Comparison of ENCODE assay signal across 1 cellular context in the genomic region with DNA sequence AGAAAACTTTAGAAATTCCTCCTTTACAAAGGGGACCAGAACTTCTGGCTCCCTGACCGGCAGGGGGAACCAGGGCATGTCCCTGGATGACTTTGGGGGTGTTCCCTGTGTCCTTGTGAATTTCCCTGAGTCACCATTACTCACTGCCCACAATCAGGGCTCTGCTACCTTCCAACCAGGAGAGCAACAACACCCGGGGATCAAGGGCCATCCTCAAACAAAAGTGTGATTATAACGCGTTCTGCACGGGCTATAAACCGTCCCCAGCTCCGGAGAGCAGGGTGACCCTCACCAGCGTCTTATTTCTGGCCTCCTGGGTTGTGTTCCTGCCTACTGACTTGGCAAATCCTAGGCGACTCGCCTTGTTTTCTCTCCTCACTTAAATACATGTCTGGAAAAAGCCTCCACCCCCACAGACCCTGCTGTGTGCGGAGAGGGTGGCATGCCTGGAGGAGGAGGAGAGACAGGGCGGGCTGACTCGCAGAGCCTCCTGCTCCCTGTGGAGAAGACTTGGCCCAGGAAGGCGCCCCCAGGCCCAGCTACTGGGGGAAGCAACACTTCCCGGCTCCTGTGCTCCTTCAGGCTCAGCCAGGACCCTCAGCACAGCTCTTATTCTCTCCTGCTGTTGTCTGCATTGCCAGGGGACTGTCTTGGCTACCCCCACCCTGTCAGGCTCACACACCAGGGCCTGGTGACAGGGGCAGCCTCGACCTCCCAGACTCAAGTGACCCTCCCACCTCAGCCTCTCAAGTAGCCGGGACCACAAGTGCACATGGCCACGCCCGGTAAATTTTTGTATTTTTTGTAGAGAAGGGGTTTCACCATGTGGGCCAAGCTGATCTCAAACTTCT.
A peak's percentile ranks its signal among the peaks of the same experiment; 100 is the strongest.
TF ChIP-seq lines count a peak whose summit lies in the region.

No MANE protein-coding gene starts in this region.

TF ChIP-seq in K562, 482 proteins besides CTCF, POLR2A, EP300 and RAD21 (continued from another document and continues in another):
- TF ChIP-seq, protein P1, sequence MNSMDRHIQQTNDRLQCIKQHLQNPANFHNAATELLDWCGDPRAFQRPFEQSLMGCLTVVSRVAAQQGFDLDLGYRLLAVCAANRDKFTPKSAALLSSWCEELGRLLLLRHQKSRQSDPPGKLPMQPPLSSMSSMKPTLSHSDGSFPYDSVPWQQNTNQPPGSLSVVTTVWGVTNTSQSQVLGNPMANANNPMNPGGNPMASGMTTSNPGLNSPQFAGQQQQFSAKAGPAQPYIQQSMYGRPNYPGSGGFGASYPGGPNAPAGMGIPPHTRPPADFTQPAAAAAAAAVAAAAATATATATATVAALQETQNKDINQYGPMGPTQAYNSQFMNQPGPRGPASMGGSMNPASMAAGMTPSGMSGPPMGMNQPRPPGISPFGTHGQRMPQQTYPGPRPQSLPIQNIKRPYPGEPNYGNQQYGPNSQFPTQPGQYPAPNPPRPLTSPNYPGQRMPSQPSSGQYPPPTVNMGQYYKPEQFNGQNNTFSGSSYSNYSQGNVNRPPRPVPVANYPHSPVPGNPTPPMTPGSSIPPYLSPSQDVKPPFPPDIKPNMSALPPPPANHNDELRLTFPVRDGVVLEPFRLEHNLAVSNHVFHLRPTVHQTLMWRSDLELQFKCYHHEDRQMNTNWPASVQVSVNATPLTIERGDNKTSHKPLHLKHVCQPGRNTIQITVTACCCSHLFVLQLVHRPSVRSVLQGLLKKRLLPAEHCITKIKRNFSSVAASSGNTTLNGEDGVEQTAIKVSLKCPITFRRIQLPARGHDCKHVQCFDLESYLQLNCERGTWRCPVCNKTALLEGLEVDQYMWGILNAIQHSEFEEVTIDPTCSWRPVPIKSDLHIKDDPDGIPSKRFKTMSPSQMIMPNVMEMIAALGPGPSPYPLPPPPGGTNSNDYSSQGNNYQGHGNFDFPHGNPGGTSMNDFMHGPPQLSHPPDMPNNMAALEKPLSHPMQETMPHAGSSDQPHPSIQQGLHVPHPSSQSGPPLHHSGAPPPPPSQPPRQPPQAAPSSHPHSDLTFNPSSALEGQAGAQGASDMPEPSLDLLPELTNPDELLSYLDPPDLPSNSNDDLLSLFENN (IDR thresholded peaks at IDR 0.05; ENCODE audit: low read depth in 2 of 2, low read length in 2 of 2): peak in 1 of 2 experiments; percentile 79; a peak in 1 of 4 replicates
- TF ChIP-seq MYC (IDR thresholded peaks at IDR 0.05; ENCODE audit: low read depth, low read length) (peak; percentile 80), MYC (CRISPR knock-in tag; IDR thresholded peaks at IDR 0.05; ENCODE audit: borderline replicate concordance, low read depth) (no peak), SIRT6 (IDR thresholded peaks at IDR 0.05; ENCODE audit: low read depth, low read length) (no peak), NRF1 (conservative IDR thresholded peaks at IDR 0.05 in 1 of 2, IDR thresholded peaks at IDR 0.05 in 1 of 2) (peak; percentile 29 to 40; a peak in 3 of 4 replicates), LCOR (CRISPR knock-in tag; IDR thresholded peaks at IDR 0.05) (peak; percentile 94), MEIS2 (IDR thresholded peaks at IDR 0.05; ENCODE audit: partially characterized antibody) (peak; percentile 27), ARID1B (IDR thresholded peaks at IDR 0.05) (peak; percentile 89), RBM39 (optimal IDR thresholded peaks at IDR 0.05; ENCODE audit: low read depth, low read length) (no peak), DNMT1 (IDR thresholded peaks at IDR 0.05) (no peak), BCOR (IDR thresholded peaks at IDR 0.05) (0 out of 2 replicates have a peak, but pooled peaks have one; percentile 45), CCNT2 (IDR thresholded peaks at IDR 0.05; ENCODE audit: borderline replicate concordance, extremely low read depth, insufficient read length, low read depth, low read length) (peak; percentile 47), ZNF212 (CRISPR knock-in tag; IDR thresholded peaks at IDR 0.05) (no peak), KLF1 (tag; IDR thresholded peaks at IDR 0.05) (peak; percentile 73), SRSF3 (IDR thresholded peaks at IDR 0.05; ENCODE audit: insufficient read depth, low read length) (0 out of 2 replicates have a peak, but pooled peaks have one; percentile 68), ZNF134 (CRISPR knock-in tag; conservative IDR thresholded peaks at IDR 0.05) (peak; percentile 53; the same call in 1 of the 2 replicates), ZNF589 (CRISPR knock-in tag; IDR thresholded peaks at IDR 0.05; ENCODE audit: low read depth) (peak; percentile 69), ARNT (IDR thresholded peaks at IDR 0.05) (peak; percentile 13 to 31; a peak in 2 of 4 replicates), POLR3G (IDR thresholded peaks at IDR 0.05; ENCODE audit: extremely low read depth, insufficient read length, insufficient replicate concordance) (no peak), ZNF75A (CRISPR knock-in tag; IDR thresholded peaks at IDR 0.05) (0 out of 2 replicates have a peak, but pooled peaks have one; percentile 25), TAF1 (IDR thresholded peaks at IDR 0.05; ENCODE audit: control insufficient read depth, extremely low read depth, insufficient read depth, low read length, severe bottlenecking) (no peak), NFE2L1 (tag; IDR thresholded peaks at IDR 0.05; ENCODE audit: borderline replicate concordance, low read depth) (peak; percentile 77; the same call in 1 of the 2 replicates), PTTG1 (tag; IDR thresholded peaks at IDR 0.05; ENCODE audit: low read depth) (peak; percentile 29; the same call in 1 of the 2 replicates), TRIM28 (IDR thresholded peaks at IDR 0.05) (0 out of 2 replicates have a peak, but pooled peaks have one; percentile 49), ARHGAP35 (IDR thresholded peaks at IDR 0.05; ENCODE audit: partially characterized antibody) (no peak), FOSL1 (tag; conservative IDR thresholded peaks at IDR 0.05) (peak; percentile 99), ARID2 (IDR thresholded peaks at IDR 0.05) (peak; percentile 75; the same call in 1 of the 2 replicates), POLR2G (IDR thresholded peaks at IDR 0.05; ENCODE audit: low read depth, low read length) (peak; percentile 62), ELF1 (tag; IDR thresholded peaks at IDR 0.05) (0 out of 2 replicates have a peak, but pooled peaks have one; percentile 28), SMAD1 (IDR thresholded peaks at IDR 0.05; ENCODE audit: low read depth, low read length, partially characterized antibody) (no peak), NFXL1 (CRISPR knock-in tag; IDR thresholded peaks at IDR 0.05) (peak; percentile 28; the same call in 1 of the 2 replicates), MAFK (IDR thresholded peaks at IDR 0.05; ENCODE audit: low read length) (peak; percentile 98), ZNF79 (CRISPR knock-in tag; IDR thresholded peaks at IDR 0.05; ENCODE audit: low read depth) (0 out of 2 replicates have a peak, but pooled peaks have one; percentile 23), FOXP1 (CRISPR knock-in tag; IDR thresholded peaks at IDR 0.05) (0 out of 2 replicates have a peak, but pooled peaks have one; percentile 61), CTBP1 (IDR thresholded peaks at IDR 0.05; ENCODE audit: borderline replicate concordance) (peak; percentile 94), GATAD2B (IDR thresholded peaks at IDR 0.05; ENCODE audit: borderline replicate concordance) (peak; percentile 94), KLF16 (IDR thresholded peaks at IDR 0.05) (0 out of 2 replicates have a peak, but pooled peaks have one; percentile 37)
- TF ChIP-seq, protein P2, sequence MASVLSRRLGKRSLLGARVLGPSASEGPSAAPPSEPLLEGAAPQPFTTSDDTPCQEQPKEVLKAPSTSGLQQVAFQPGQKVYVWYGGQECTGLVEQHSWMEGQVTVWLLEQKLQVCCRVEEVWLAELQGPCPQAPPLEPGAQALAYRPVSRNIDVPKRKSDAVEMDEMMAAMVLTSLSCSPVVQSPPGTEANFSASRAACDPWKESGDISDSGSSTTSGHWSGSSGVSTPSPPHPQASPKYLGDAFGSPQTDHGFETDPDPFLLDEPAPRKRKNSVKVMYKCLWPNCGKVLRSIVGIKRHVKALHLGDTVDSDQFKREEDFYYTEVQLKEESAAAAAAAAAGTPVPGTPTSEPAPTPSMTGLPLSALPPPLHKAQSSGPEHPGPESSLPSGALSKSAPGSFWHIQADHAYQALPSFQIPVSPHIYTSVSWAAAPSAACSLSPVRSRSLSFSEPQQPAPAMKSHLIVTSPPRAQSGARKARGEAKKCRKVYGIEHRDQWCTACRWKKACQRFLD (CRISPR knock-in tag; IDR thresholded peaks at IDR 0.05): peak; percentile 43; the same call in 1 of the 2 replicates
- TF ChIP-seq, protein P3, sequence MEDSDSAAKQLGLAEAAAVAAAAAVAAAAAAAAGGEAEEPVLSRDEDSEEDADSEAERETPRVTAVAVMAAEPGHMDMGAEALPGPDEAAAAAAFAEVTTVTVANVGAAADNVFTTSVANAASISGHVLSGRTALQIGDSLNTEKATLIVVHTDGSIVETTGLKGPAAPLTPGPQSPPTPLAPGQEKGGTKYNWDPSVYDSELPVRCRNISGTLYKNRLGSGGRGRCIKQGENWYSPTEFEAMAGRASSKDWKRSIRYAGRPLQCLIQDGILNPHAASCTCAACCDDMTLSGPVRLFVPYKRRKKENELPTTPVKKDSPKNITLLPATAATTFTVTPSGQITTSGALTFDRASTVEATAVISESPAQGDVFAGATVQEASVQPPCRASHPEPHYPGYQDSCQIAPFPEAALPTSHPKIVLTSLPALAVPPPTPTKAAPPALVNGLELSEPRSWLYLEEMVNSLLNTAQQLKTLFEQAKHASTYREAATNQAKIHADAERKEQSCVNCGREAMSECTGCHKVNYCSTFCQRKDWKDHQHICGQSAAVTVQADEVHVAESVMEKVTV (CRISPR knock-in tag; IDR thresholded peaks at IDR 0.05): peak; percentile 95
- TF ChIP-seq, protein P4, sequence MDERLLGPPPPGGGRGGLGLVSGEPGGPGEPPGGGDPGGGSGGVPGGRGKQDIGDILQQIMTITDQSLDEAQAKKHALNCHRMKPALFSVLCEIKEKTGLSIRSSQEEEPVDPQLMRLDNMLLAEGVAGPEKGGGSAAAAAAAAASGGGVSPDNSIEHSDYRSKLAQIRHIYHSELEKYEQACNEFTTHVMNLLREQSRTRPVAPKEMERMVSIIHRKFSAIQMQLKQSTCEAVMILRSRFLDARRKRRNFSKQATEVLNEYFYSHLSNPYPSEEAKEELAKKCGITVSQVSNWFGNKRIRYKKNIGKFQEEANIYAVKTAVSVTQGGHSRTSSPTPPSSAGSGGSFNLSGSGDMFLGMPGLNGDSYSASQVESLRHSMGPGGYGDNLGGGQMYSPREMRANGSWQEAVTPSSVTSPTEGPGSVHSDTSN (CRISPR knock-in tag; IDR thresholded peaks at IDR 0.05; ENCODE audit: low read depth): no peak
- TF ChIP-seq, protein P4 (tag; conservative IDR thresholded peaks at IDR 0.05; ENCODE audit: low read depth): peak; percentile 48
- TF ChIP-seq, protein P5, sequence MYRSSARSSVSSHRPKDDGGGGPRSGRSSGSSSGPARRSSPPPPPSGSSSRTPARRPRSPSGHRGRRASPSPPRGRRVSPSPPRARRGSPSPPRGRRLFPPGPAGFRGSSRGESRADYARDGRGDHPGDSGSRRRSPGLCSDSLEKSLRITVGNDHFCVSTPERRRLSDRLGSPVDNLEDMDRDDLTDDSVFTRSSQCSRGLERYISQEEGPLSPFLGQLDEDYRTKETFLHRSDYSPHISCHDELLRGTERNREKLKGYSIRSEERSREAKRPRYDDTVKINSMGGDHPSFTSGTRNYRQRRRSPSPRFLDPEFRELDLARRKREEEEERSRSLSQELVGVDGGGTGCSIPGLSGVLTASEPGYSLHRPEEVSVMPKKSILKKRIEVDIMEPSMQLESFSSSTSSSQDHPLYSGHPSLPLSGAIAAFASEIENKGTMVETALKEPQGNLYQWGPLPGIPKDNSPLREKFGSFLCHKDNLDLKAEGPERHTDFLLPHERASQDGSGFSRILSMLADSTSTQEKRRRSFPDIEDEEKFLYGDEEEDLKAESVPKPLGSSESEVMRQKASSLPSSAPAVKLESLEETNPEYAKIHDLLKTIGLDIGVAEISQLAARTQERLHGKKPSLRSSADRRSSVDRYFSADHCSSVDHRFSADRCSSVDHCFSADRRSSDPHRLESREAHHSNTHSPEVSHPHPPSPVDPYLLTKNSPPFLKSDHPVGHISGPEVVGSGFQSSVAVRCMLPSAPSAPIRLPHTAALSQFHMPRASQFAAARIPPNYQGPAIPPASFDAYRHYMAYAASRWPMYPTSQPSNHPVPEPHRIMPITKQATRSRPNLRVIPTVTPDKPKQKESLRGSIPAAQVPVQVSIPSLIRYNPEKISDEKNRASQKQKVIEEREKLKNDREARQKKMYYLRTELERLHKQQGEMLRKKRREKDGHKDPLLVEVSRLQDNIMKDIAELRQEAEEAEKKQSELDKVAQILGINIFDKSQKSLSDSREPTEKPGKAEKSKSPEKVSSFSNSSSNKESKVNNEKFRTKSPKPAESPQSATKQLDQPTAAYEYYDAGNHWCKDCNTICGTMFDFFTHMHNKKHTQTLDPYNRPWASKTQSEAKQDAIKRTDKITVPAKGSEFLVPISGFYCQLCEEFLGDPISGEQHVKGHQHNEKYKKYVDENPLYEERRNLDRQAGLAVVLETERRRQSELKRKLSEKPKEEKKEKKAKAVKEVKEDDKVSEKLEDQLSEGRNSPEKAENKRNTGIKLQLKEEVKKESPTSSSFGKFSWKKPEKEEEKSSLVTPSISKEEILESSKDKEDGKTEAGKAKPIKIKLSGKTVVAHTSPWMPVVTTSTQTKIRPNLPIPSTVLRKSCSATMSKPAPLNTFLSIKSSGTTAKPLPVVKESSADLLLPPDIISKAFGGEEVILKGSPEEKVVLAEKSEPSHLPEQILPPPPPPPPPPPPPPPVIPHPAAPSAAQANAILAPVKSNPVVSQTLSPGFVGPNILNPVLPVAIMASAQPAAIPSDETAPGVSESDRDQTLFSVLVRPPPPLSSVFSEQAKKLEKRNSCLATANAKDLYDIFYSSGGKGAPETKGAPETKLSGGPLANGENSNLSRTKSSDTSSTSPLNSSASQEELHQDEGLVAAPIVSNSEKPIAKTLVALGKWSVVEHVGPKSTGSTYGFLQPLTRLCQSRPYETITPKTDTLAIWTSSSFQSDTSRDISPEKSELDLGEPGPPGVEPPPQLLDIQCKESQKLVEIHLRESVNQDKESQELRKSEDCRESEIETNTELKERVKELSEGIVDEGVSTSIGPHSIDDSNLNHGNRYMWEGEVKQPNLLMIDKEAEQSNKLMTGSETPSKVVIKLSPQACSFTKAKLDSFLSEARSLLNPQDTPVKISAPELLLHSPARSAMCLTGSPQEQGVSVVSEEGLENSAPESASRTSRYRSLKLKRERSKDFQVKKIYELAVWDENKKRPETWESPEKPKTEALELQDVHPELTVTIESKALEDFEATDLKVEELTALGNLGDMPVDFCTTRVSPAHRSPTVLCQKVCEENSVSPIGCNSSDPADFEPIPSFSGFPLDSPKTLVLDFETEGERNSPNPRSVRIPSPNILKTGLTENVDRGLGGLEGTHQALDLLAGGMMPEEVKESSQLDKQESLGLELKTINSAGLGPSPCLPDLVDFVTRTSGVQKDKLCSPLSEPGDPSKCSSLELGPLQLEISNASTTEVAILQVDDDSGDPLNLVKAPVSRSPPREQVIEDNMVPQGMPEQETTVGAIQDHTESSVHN (IDR thresholded peaks at IDR 0.05; ENCODE audit: borderline replicate concordance in 1 of 2, low read depth in 1 of 2): peak in 1 of 2 experiments; percentile 78; a peak in 1 of 4 replicates
